In genomic region chr3:36648241-36649034, GRCh38 we compare ENCODE assay signal across 8 cellular contexts.
DNase-seq lines count a peak whose midpoint lies in the region; ATAC-seq and TF ChIP-seq lines count a peak whose summit lies in the region.

No MANE protein-coding gene starts in this region.

- no peaks in the 10 kb centered on the region for H3K9me2 ChIP-seq in MM.1S (replicated peaks; ENCODE audit: insufficient read depth, low read length)

- H3F3A ChIP-seq in MM.1S (ENCODE audit: insufficient read depth, low read length): no peaks in the 10 kb centered on the region

- H3K9ac ChIP-seq in MM.1S (ENCODE audit: low read length): no peak overlapping the region

- no peaks in the 10 kb centered on the region for H3K4me1 ChIP-seq in MM.1S (ENCODE audit: low read length)

- ATAC-seq in GM21390 (IDR thresholded peaks at IDR 0.05; ENCODE audit: unreplicated experiment): peak; percentile 80
- ATAC-seq in HG03575 (IDR thresholded peaks at IDR 0.05; ENCODE audit: extremely low read depth, insufficient number of reproducible peaks, low FRiP score, unreplicated experiment): peak; percentile 83

- H3K9me3 ChIP-seq in MM.1S (replicated peaks; ENCODE audit: insufficient read depth, low read length): no peaks in the 10 kb centered on the region

- no peaks in the 10 kb centered on the region for H3K36me3 ChIP-seq in MM.1S (replicated peaks; ENCODE audit: insufficient read depth, low read length)

- no peaks in the 10 kb centered on the region for H3K79me2 ChIP-seq in MM.1S (ENCODE audit: low read length)

- H3K27me3 ChIP-seq in MM.1S (replicated peaks; ENCODE audit: insufficient read depth, low read length): no peaks in the 10 kb centered on the region

- TF ChIP-seq CTCF in MM.1S (IDR thresholded peaks at IDR 0.05; ENCODE audit: low read length) (no peak), GM20000 (IDR thresholded peaks at IDR 0.05; ENCODE audit: extremely low read depth, missing control alignments) (no peak)

- no peak overlapping the region for H2AFZ ChIP-seq in MM.1S (ENCODE audit: low read length)

- H3K4me2 ChIP-seq in MM.1S (ENCODE audit: low read depth, low read length): no peak overlapping the region

- no peaks in the 10 kb centered on the region for H4K20me1 ChIP-seq in MM.1S (ENCODE audit: insufficient read depth, low read length)

- no peak overlapping the region for H3K4me3 ChIP-seq in MM.1S (ENCODE audit: low read length)

- H3K27ac ChIP-seq in epithelial cell of prostate: peak overlapping the region; percentile 92
- no peak overlapping the region for H3K27ac ChIP-seq in MM.1S (ENCODE audit: low read length)
- no peak overlapping the region for H3K27ac ChIP-seq in substantia nigra (ENCODE audit: low read depth, low read length, poor library complexity, severe bottlenecking)

- DNase-seq in AG08395 (ENCODE audit: low spot score) (peak; percentile 81), epithelial cell of prostate (ENCODE audit: low read depth, low spot score) (peak; percentile 77), MM.1S (no peak), substantia nigra (lab: John Stamatoyannopoulos, UW) (no peak), GM20000 (ENCODE audit: low spot score) (no peak), COR-L47 (lab: John Stamatoyannopoulos, UW) (no peak)

Comparison
In these comparisons a context has a peak if more than half of its experiments do, and no peak if none do; other contexts are left out.
1. DNase-seq: peak in AG08395 (single experiment) and epithelial cell of prostate (single experiment); none in MM.1S (single experiment), substantia nigra (0 of 49), GM20000 (single experiment) and COR-L47 (single experiment).